ENCODE assay signal across 17 cellular contexts in the genomic region with DNA sequence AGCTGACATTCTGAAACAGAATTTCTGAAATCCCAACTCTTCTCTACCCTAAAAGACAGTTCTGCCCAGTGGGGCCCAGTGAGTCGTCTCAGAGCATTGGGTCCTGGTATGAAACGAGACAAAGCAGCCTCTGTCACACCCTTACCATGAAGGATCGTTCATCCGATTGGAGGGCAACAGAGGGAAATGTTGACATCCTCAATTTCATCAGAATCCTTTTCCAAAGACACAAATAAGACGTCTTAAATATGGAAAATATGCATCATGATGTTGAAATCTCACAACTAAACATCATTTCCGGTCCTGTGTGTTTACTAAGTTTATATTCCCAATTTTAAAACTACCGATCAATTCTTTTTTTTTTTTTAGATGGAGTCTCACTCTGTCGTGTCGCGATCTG.
DNase-seq lines count a peak whose midpoint lies in the region; ATAC-seq, FAIRE-seq and TF ChIP-seq lines count a peak whose summit lies in the region.
"Had no signal": no experiment of that assay in that cellular context is flagged by ENCODE, and none has a peak within 500 bp of the region (broad histone marks: within the 10 kb centered on the region; RNA-seq: fewer than 3 reads in every experiment).

No MANE protein-coding gene starts in this region.

- CTCF ChIA-PET in A549 (lab: Yijun Ruan, JAX) = interaction anchor here (1.0 to 1.9 kb wide), 2 partner anchors 8 to 20 kb away, joined by 3 to 4 read pairs; no protein-coding TSS in a partner anchor
- CTCF ChIA-PET in RWPE1 (lab: Yijun Ruan, JAX) = interaction anchor here (0.6 kb wide), 1 partner anchor 192 kb away, joined by 3 read pairs; no protein-coding TSS in a partner anchor
- CTCF ChIA-PET in activated CD8-positive, alpha-beta T cell treated with anti-CD3 and anti-CD28 coated beads for 36 hours (lab: Charles Lee) = no interaction called here

- H3K4me3 Mint-ChIP-seq in activated CD8-positive, alpha-beta T cell treated with anti-CD3 and anti-CD28 coated beads for 36 hours = no peak overlapping the region
- H3K4me3 Mint-ChIP-seq: B cell; CD4-positive, alpha-beta T cell had no signal

- TF ChIP-seq CTCF in A549 (IDR thresholded peaks at IDR 0.05) = no peak
- no peak for TF ChIP-seq CTCF in RWPE1 (conservative IDR thresholded peaks at IDR 0.05; ENCODE audit: low read depth)
- TF ChIP-seq CTCF in fibroblast of mammary gland (conservative IDR thresholded peaks at IDR 0.05; ENCODE audit: control insufficient read depth, insufficient read depth, low read depth, low read length) = no peak
- no peak for TF ChIP-seq CTCF in sigmoid colon (IDR thresholded peaks at IDR 0.05)
- TF ChIP-seq CTCF in activated CD8-positive, alpha-beta T cell treated with anti-CD3 and anti-CD28 coated beads for 36 hours (IDR thresholded peaks at IDR 0.05) = no peak

- no peak overlapping the region for H3K27ac Mint-ChIP-seq in activated CD8-positive, alpha-beta T cell treated with anti-CD3 and anti-CD28 coated beads for 36 hours
- H3K27ac Mint-ChIP-seq: B cell; CD4-positive, alpha-beta T cell had no signal

- H3K4me3 ChIP-seq in A549 = no peak overlapping the region
- no peak overlapping the region for H3K4me3 ChIP-seq in fibroblast of mammary gland (ENCODE audit: control insufficient read depth, low read depth, low read length)
- H3K4me3 ChIP-seq in sigmoid colon = no peak overlapping the region
- H3K4me3 ChIP-seq: K562 had no signal

- no peak overlapping the region for H3K4me2 ChIP-seq in A549

- TF ChIP-seq EP300 in A549 (IDR thresholded peaks at IDR 0.05) (no peak), sigmoid colon (IDR thresholded peaks at IDR 0.05) (no peak)

- H3K36me3 ChIP-seq in sigmoid colon = no peaks in the 10 kb centered on the region

- DNase-seq in A549 (ENCODE audit: low read depth in 1 of 2, low spot score in 1 of 2) (no peak), RWPE1 (ENCODE audit: low spot score) (no peak), fibroblast of mammary gland (ENCODE audit: low read depth) (peak; percentile 17), sigmoid colon (no peak), substantia nigra (lab: John Stamatoyannopoulos, UW) (no peak), mucosa of gallbladder (ENCODE audit: low spot score) (no peak)
- DNase-seq in activated CD8-positive, alpha-beta T cell treated with anti-CD3 and anti-CD28 coated beads for 36 hours = no peak
- DNase-seq: ACHN; Calu3; CD4-positive, alpha-beta T cell; NCI-H1092; NCI-H1694; SHP77 had no signal

- intact Hi-C loops in sigmoid colon (cut with DNase I) = no loop called here
- intact Hi-C loops in activated CD8-positive, alpha-beta T cell treated with anti-CD3 and anti-CD28 coated beads for 36 hours (cut with micrococcal nuclease) = no loop called here

- POLR2A ChIA-PET in A549 (lab: Yijun Ruan, JAX) (no interaction called here), RWPE1 (lab: Yijun Ruan, JAX; ENCODE audit: low non-redundant PET) (interaction anchor here (0.6 kb wide), 1 partner anchor 124 kb away, joined by 3 read pairs; no protein-coding TSS in a partner anchor)
- POLR2A ChIA-PET in activated CD8-positive, alpha-beta T cell treated with anti-CD3 and anti-CD28 coated beads for 36 hours (lab: Charles Lee) = no interaction called here

- WGBS in A549 (ENCODE audit: missing lambda C conversion rate) = 93% methylated on average over 10 of the region's 10 CpGs
- 90 to 93% methylated on average over 10 of the region's 10 CpGs for WGBS in sigmoid colon, 2 donors

- H3K4me1 ChIP-seq in A549 (peaks cover 46% of the 10 kb centered on the region), sigmoid colon (peaks cover 0 to 49% (median 48%) of the 10 kb centered on the region in 4 donors)

- FAIRE-seq in A549 (lab: Jason Lieb, UNC) = no peak
- FAIRE-seq: K562 had no signal

- no peaks in the 10 kb centered on the region for H3K36me3 Mint-ChIP-seq in activated CD8-positive, alpha-beta T cell treated with anti-CD3 and anti-CD28 coated beads for 36 hours (ENCODE audit: low read depth)

- H3K27me3 Mint-ChIP-seq in activated CD8-positive, alpha-beta T cell treated with anti-CD3 and anti-CD28 coated beads for 36 hours = peaks cover 8% of the 10 kb centered on the region

- no peaks in the 10 kb centered on the region for H3K27me3 ChIP-seq in sigmoid colon

- H3K4me1 Mint-ChIP-seq in activated CD8-positive, alpha-beta T cell treated with anti-CD3 and anti-CD28 coated beads for 36 hours (ENCODE audit: low read depth) = no peaks in the 10 kb centered on the region
- H3K4me1 Mint-ChIP-seq: B cell had no signal

- ATAC-seq in A549 = no peak
- no peak for ATAC-seq in GM18907 (IDR thresholded peaks at IDR 0.05; ENCODE audit: unreplicated experiment)
- ATAC-seq in activated CD8-positive, alpha-beta T cell treated with anti-CD3 and anti-CD28 coated beads for 36 hours = no peak
- ATAC-seq: HCT116, K562 had no signal

- no peaks in the 10 kb centered on the region for H3K9me3 ChIP-seq in A549
- no peaks in the 10 kb centered on the region for H3K9me3 ChIP-seq in sigmoid colon

- no peaks in the 10 kb centered on the region for H3K9me3 Mint-ChIP-seq in activated CD8-positive, alpha-beta T cell treated with anti-CD3 and anti-CD28 coated beads for 36 hours
- H3K9me3 Mint-ChIP-seq: CD4-positive, alpha-beta T cell had no signal

- TF ChIP-seq RAD21 in A549 (conservative IDR thresholded peaks at IDR 0.05 in 1 of 2, IDR thresholded peaks at IDR 0.05 in 1 of 2) = no peak

- peak overlapping the region; percentile 95 to 98 for H3K27ac ChIP-seq in A549
- peak overlapping the region; percentile 99 for H3K27ac ChIP-seq in RWPE1
- H3K27ac ChIP-seq in sigmoid colon = peak overlapping the region; percentile 92 to 97 (median 95)
- H3K27ac ChIP-seq in substantia nigra (ENCODE audit: low read depth, low read length, poor library complexity, severe bottlenecking) = no peak overlapping the region

- no peak for TF ChIP-seq POLR2A in A549 (IDR thresholded peaks at IDR 0.05; ENCODE audit: low read length)
- TF ChIP-seq POLR2A in sigmoid colon (IDR thresholded peaks at IDR 0.05) = no peak

TF ChIP-seq in A549, 52 proteins besides CTCF, POLR2A, EP300 and RAD21:
- TF ChIP-seq RCOR1 (IDR thresholded peaks at IDR 0.05; ENCODE audit: low read depth, low read length) (no peak), JUN (IDR thresholded peaks at IDR 0.05) (no peak), PHF8 (IDR thresholded peaks at IDR 0.05; ENCODE audit: borderline replicate concordance, low read depth) (no peak), BHLHE40 (IDR thresholded peaks at IDR 0.05; ENCODE audit: low read depth, low read length) (no peak)
- TF ChIP-seq, protein P1, sequence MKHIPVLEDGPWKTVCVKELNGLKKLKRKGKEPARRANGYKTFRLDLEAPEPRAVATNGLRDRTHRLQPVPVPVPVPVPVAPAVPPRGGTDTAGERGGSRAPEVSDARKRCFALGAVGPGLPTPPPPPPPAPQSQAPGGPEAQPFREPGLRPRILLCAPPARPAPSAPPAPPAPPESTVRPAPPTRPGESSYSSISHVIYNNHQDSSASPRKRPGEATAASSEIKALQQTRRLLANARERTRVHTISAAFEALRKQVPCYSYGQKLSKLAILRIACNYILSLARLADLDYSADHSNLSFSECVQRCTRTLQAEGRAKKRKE (CRISPR knock-in tag; IDR thresholded peaks at IDR 0.05; ENCODE audit: low read depth) = no peak
- TF ChIP-seq, protein P2, sequence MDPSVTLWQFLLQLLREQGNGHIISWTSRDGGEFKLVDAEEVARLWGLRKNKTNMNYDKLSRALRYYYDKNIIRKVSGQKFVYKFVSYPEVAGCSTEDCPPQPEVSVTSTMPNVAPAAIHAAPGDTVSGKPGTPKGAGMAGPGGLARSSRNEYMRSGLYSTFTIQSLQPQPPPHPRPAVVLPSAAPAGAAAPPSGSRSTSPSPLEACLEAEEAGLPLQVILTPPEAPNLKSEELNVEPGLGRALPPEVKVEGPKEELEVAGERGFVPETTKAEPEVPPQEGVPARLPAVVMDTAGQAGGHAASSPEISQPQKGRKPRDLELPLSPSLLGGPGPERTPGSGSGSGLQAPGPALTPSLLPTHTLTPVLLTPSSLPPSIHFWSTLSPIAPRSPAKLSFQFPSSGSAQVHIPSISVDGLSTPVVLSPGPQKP (IDR thresholded peaks at IDR 0.05; ENCODE audit: low read depth, low read length) = no peak
